In the genomic region with DNA sequence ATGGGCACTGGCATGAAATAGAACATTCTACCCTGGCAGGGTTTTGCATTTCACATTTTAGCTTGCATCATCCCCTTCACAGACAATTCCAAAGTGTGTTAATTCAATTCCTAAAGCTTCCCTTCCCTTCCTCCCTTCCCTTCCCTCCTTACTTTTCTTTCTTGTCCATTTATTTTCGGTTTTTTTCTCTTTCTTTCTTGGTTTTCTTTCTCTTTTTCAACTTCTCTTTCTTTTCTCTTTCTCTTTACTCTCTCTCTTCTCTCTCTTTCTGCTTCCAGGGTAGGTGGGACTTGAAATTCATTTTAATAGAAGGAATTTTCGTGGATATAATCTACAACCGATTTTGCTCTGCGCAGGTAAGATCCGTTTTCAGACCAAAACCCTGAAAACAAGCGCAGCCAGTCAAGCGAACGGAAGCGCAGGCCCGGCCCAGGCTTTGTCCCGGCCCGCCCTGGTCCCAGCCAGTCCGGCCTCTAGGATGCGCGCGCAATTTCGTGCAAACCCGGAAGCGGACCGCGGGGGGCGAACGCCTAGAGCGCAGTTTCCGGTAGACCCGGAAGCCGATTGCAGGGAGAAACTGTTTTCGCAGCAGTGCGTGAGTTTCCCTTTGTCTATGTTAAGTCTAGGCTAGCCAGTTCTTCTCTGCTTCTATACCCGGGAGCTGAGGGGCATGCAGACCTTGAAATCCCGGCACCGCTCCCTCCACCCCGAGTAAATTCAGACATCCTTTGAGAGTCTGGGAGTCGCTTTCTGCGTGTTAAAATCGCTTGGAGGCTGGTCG, we compare ENCODE assay signal across 8 cellular contexts. TPM values are rescaled to one million over a fixed set of nuclear protein-coding genes. Genes with fewer than 3 reads are reported as not detected.
DNase-seq lines count a peak whose midpoint lies in the region; ATAC-seq lines count a peak whose summit lies in the region.

A gene (plus strand): TSS at position 540 of the 781 bp plus-strand sequence. CDS start 4,165 bp downstream, outside the sequence.

- H3K4me3 ChIP-seq in endocrine pancreas (ENCODE audit: control insufficient read depth, insufficient read depth, low read length) (peak within 1 kb of the TSS; percentile 57), mesendoderm (ENCODE audit: low read length) (peak within 1 kb of the TSS; percentile 3), HAP-1 (no peak within 1 kb of the TSS)

- H3K4me1 ChIP-seq in endocrine pancreas (ENCODE audit: control insufficient read depth, insufficient read depth, low read length) (no peaks in the 10 kb centered on the region), mesendoderm (ENCODE audit: control insufficient read depth, low read depth, low read length) (no peaks in the 10 kb centered on the region), HAP-1 (no peaks in the 10 kb centered on the region)

- no peak within 1 kb of the TSS for H2AK5ac ChIP-seq in mesendoderm (ENCODE audit: low read length)

- peak within 1 kb of the TSS; percentile 69 for H3K9ac ChIP-seq in endocrine pancreas (ENCODE audit: control insufficient read depth, insufficient read depth, low read length)
- H3K9ac ChIP-seq in mesendoderm (ENCODE audit: low read length): no peak within 1 kb of the TSS

- H3K27me3 ChIP-seq in endocrine pancreas (ENCODE audit: control insufficient read depth, insufficient read depth, low read length) (no peaks in the 10 kb centered on the region), mesendoderm (ENCODE audit: insufficient read depth, low read length, poor library complexity) (no peaks in the 10 kb centered on the region), HAP-1 (ENCODE audit: low read depth) (no peaks in the 10 kb centered on the region)

- no peaks in the 10 kb centered on the region for H3K79me1 ChIP-seq in mesendoderm (ENCODE audit: low read length)

- no peak within 1 kb of the TSS for H3K56ac ChIP-seq in mesendoderm (ENCODE audit: low read length)

- H3K79me2 ChIP-seq in mesendoderm (ENCODE audit: control insufficient read depth, insufficient read depth, low read length): no peaks in the 10 kb centered on the region

- H4K8ac ChIP-seq in mesendoderm (ENCODE audit: low read depth, low read length): no peak within 1 kb of the TSS

- H3K23ac ChIP-seq in mesendoderm (ENCODE audit: low read length): no peak within 1 kb of the TSS

- no peak within 1 kb of the TSS for H3K4me2 ChIP-seq in mesendoderm (ENCODE audit: low read length)

- H2BK120ac ChIP-seq in mesendoderm (ENCODE audit: low read depth, low read length): no peak within 1 kb of the TSS

- WGBS in mesendoderm (ENCODE audit: extremely low coverage, insufficient coverage, low lambda C conversion rate): no CpG with 5 or more reads among the region's 37 CpGs

- H2BK5ac ChIP-seq in mesendoderm (ENCODE audit: low read length): no peak within 1 kb of the TSS

- no peak within 1 kb of the TSS for H4K5ac ChIP-seq in mesendoderm (ENCODE audit: low read length)

- no peak within 1 kb of the TSS for H3K27ac ChIP-seq in mesendoderm (ENCODE audit: low read depth, low read length)

- no peak within 1 kb of the TSS for H2BK15ac ChIP-seq in mesendoderm (replicated peaks; ENCODE audit: low read depth)

- no peak within 1 kb of the TSS for H3K4ac ChIP-seq in mesendoderm (ENCODE audit: low read depth, low read length)

- H3K9me3 ChIP-seq in endocrine pancreas (ENCODE audit: control insufficient read depth, low read length) (peaks cover 2% of the 10 kb centered on the region), HAP-1 (no peaks in the 10 kb centered on the region)

- DNase-seq in GM03348 (ENCODE audit: low spot score) (peak; percentile 99), NCI-H774 (lab: John Stamatoyannopoulos, UW) (peak; percentile 77), mesendoderm (peak; percentile 71), HAP-1 (ENCODE audit: low spot score in 2 of 2) (no peak)
- DNase-seq in activated CD8-positive, alpha-beta memory T cell treated with anti-CD3 and anti-CD28 coated beads, Interleukin-2, amount 50 U/mL, for 4 hours: peak; percentile 94
- DNase-seq in stimulated activated CD8-positive, alpha-beta memory T cell treated with anti-CD3 and anti-CD28 coated beads, Interleukin-12 subunit alpha, Interleukin-12 subunit beta, amount 100 ng/mL, for 4 hours (ENCODE audit: low read depth): peak; percentile 89

- in situ Hi-C loops in HAP-1 (cut with MboI; ENCODE audit: low sequenced_read_pairs): no loop called here

- peak; percentile 86 for ATAC-seq in HG03039 (IDR thresholded peaks at IDR 0.05; ENCODE audit: unreplicated experiment)

- H3K18ac ChIP-seq in mesendoderm (ENCODE audit: low read length): no peak within 1 kb of the TSS

- H3K36me3 ChIP-seq in endocrine pancreas (ENCODE audit: control insufficient read depth, insufficient read depth, low read length) (peaks cover 17% of the 10 kb centered on the region), mesendoderm (ENCODE audit: control insufficient read depth, insufficient read depth, low read length) (no peaks in the 10 kb centered on the region), HAP-1 (replicated peaks) (no peaks in the 10 kb centered on the region)

RNA-seq across cellular contexts. Expression of the gene that starts here (rescaled TPM):
- polyA plus RNA-seq in mesendoderm (2013, experiment 1 of 2): 4.7 TPM
- polyA plus RNA-seq in mesendoderm (2013, experiment 2 of 2): 3.4 TPM

Comparison
In these comparisons a context has a peak if more than half of its experiments do, and no peak if none do; other contexts are left out.
1. DNase-seq: peak in GM03348 (single experiment), NCI-H774 (single experiment), activated CD8-positive, alpha-beta memory T cell treated with anti-CD3 and anti-CD28 coated beads, Interleukin-2, amount 50 U/mL, for 4 hours (single experiment), mesendoderm (single experiment) and stimulated activated CD8-positive, alpha-beta memory T cell treated with anti-CD3 and anti-CD28 coated beads, Interleukin-12 subunit alpha, Interleukin-12 subunit beta, amount 100 ng/mL, for 4 hours (single experiment); none in HAP-1 (0 of 2).